ENCODE assay signal across 19 cellular contexts in genomic region chr17:48283390-48283789, GRCh38.
DNase-seq lines count a peak whose midpoint lies in the region; ATAC-seq, FAIRE-seq and TF ChIP-seq lines count a peak whose summit lies in the region.
"Had no signal": no experiment of that assay in that cellular context is flagged by ENCODE, and none has a peak within 500 bp of the region (broad histone marks: within the 10 kb centered on the region; RNA-seq: fewer than 3 reads in every experiment).

No MANE protein-coding gene starts in this region.

- no peaks in the 10 kb centered on the region for H3K9me3 Mint-ChIP-seq in natural killer cell
- H3K9me3 Mint-ChIP-seq in natural killer cell treated with Interleukin-12 subunit alpha and Interleukin-12 subunit beta and Interleukin-15 and Interleukin-18, amount 100 ng/mL, for 72 hours = no peaks in the 10 kb centered on the region
- H3K9me3 Mint-ChIP-seq: CD14-positive monocyte had no signal

- 0 out of 2 replicates have a peak overlapping the region, but pooled peaks have one; percentile 13 for H3K4me2 ChIP-seq in K562 (ENCODE audit: insufficient read depth, low read length)
- H3K4me2 ChIP-seq: A549 had no signal

- no peak for FAIRE-seq in K562 (lab: Jason Lieb, UNC)
- FAIRE-seq: A549, RCC 7860 had no signal

- no peak for TF ChIP-seq CTCF in natural killer cell (IDR thresholded peaks at IDR 0.05)
- peak in 2 of 3 experiments; percentile 16 to 17; a peak in 1 of 6 replicates for TF ChIP-seq CTCF in K562 (IDR thresholded peaks at IDR 0.05 in 2 of 3, conservative IDR thresholded peaks at IDR 0.05 in 1 of 3; ENCODE audit: insufficient read depth in 2 of 3, low read depth in 1 of 3, low read length in 3 of 3)

- no peaks in the 10 kb centered on the region for H3K27me3 ChIP-seq in K562 (ENCODE audit: control insufficient read depth in 2 of 2, insufficient read depth in 2 of 2, low read length in 2 of 2)

- H3K27ac Mint-ChIP-seq in natural killer cell = peak overlapping the region; percentile 32 to 60
- peak overlapping the region in 1 of 2 donors; percentile 60 for H3K27ac Mint-ChIP-seq in natural killer cell treated with Interleukin-12 subunit alpha and Interleukin-12 subunit beta and Interleukin-15 and Interleukin-18, amount 100 ng/mL, for 72 hours
- H3K27ac Mint-ChIP-seq: CD14-positive monocyte had no signal

- no peak overlapping the region for H3K4me3 Mint-ChIP-seq in natural killer cell
- no peak overlapping the region for H3K4me3 Mint-ChIP-seq in natural killer cell treated with Interleukin-12 subunit alpha and Interleukin-12 subunit beta and Interleukin-15 and Interleukin-18, amount 100 ng/mL, for 72 hours
- H3K4me3 Mint-ChIP-seq: CD14-positive monocyte had no signal

- no peak overlapping the region for H3K27ac ChIP-seq in K562 (ENCODE audit: extremely low read depth, low read depth, low read length)
- H3K27ac ChIP-seq: A549 had no signal

- ATAC-seq in natural killer cell (no peak), K562 (peak; percentile 59; the same call in 2 of the 3 replicates)
- ATAC-seq in natural killer cell treated with Interleukin-12 subunit alpha and Interleukin-12 subunit beta and Interleukin-15 and Interleukin-18, amount 100 ng/mL, for 72 hours = no peak
- no peak for ATAC-seq in activated CD4-positive, CD25-positive, alpha-beta regulatory T cell treated with anti-CD3 and anti-CD28 coated beads, Interleukin-2, amount 50 U/mL, for 24 hours
- ATAC-seq: A549, SK-N-SH treated with all-trans-retinoic acid at 6 μM for 48 hours had no signal

- H3K9me3 ChIP-seq in K562 (replicated peaks; ENCODE audit: control insufficient read depth, insufficient read depth, low read depth, low read length) = no peaks in the 10 kb centered on the region
- H3K9me3 ChIP-seq: A549 had no signal

- no peaks in the 10 kb centered on the region for H3K27me3 Mint-ChIP-seq in natural killer cell (ENCODE audit: low read depth in 2 of 2)
- no peaks in the 10 kb centered on the region for H3K27me3 Mint-ChIP-seq in natural killer cell treated with Interleukin-12 subunit alpha and Interleukin-12 subunit beta and Interleukin-15 and Interleukin-18, amount 100 ng/mL, for 72 hours

- no peak for TF ChIP-seq POLR2A in K562 (conservative IDR thresholded peaks at IDR 0.05)

- in situ Hi-C loops in K562 (cut with MboI) = no loop called here

- CTCF ChIA-PET in K562 (lab: Yijun Ruan, JAX; ENCODE audit: low intra/inter-chr PET ratio) = interaction anchor here (0.5 kb wide), 1 partner anchor 9 kb away, joined by 3 read pairs; no protein-coding TSS in a partner anchor

- H2AFZ ChIP-seq in K562 (ENCODE audit: low read depth, low read length) = peak overlapping the region; percentile 42; the same call in 1 of the 2 replicates

- POLR2A ChIA-PET in K562 (lab: Yijun Ruan, JAX) = no interaction called here

- no peaks in the 10 kb centered on the region for H4K20me1 ChIP-seq in K562 (replicated peaks; ENCODE audit: control insufficient read depth, insufficient read depth, low read length)

- H3K36me3 Mint-ChIP-seq in natural killer cell = no peaks in the 10 kb centered on the region
- H3K36me3 Mint-ChIP-seq in natural killer cell treated with Interleukin-12 subunit alpha and Interleukin-12 subunit beta and Interleukin-15 and Interleukin-18, amount 100 ng/mL, for 72 hours = no peaks in the 10 kb centered on the region
- H3K36me3 Mint-ChIP-seq: CD14-positive monocyte had no signal

- TF ChIP-seq EP300 in K562 (IDR thresholded peaks at IDR 0.05; ENCODE audit: low read length) = no peak

- 30% methylated on average over 2 of the region's 2 CpGs for WGBS in K562 (ENCODE audit: insufficient coverage, low coverage, missing lambda C conversion rate)

- H3K4me3 ChIP-seq in K562 = no peak overlapping the region
- H3K4me3 ChIP-seq: A549 had no signal

- intact Hi-C loops in natural killer cell (cut with micrococcal nuclease) (no loop called here), K562 (cut with micrococcal nuclease) (no loop called here)

- no peak for DNase-seq in natural killer cell
- DNase-seq in natural killer cell treated with Interleukin-12 subunit alpha and Interleukin-12 subunit beta and Interleukin-15 and Interleukin-18, amount 100 ng/mL, for 72 hours (ENCODE audit: low spot score) = no peak
- peak; percentile 86 for DNase-seq in NCI-H1092 treated with DMSO at 0.1 percent for 48 hours (lab: John Stamatoyannopoulos, UW)
- no peak for DNase-seq in K562 (ENCODE audit: extremely low read depth in 1 of 4, low spot score in 3 of 4)
- DNase-seq in SKM-1 treated with dmso at 0.1 percent for 144 hours (lab: John Stamatoyannopoulos, UW; ENCODE audit: unreplicated experiment) = no peak
- no peak for DNase-seq in AG20443 (ENCODE audit: low spot score)
- DNase-seq: DMS153, EL, H7, KG1, NCI-H1105, NCI-H1694 treated with DMSO at 0.1 percent for 48 hours, NCI-H446 treated with DMSO at 0.1 percent for 48 hours, SHP77 had no signal

- H3K36me3 ChIP-seq in K562 (ENCODE audit: control insufficient read depth, insufficient read depth, low read length) = no peaks in the 10 kb centered on the region

- peaks cover 30 to 43% of the 10 kb centered on the region in 2 donors for H3K4me1 Mint-ChIP-seq in natural killer cell
- H3K4me1 Mint-ChIP-seq in natural killer cell treated with Interleukin-12 subunit alpha and Interleukin-12 subunit beta and Interleukin-15 and Interleukin-18, amount 100 ng/mL, for 72 hours (ENCODE audit: low read depth in 2 of 2) = peaks cover 22 to 24% of the 10 kb centered on the region in 2 donors
- H3K4me1 Mint-ChIP-seq: CD14-positive monocyte had no signal

- H3K79me2 ChIP-seq in K562 (ENCODE audit: control insufficient read depth, insufficient read depth, low read length) = no peaks in the 10 kb centered on the region

- peaks cover 0 to 16% of the 10 kb centered on the region in 2 experiments; a peak in 2 of 5 replicates for H3K4me1 ChIP-seq in K562 (replicated peaks in 1 of 2; ENCODE audit: control insufficient read depth in 2 of 2, insufficient read depth in 2 of 2, low read length in 2 of 2)

- H3K9me1 ChIP-seq in K562 (ENCODE audit: control insufficient read depth, insufficient read depth, low read length) = no peaks in the 10 kb centered on the region

- peak overlapping the region in 1 of 2 experiments; percentile 30; a peak in 1 of 4 replicates for H3K9ac ChIP-seq in K562 (ENCODE audit: insufficient read depth in 1 of 2, low read depth in 2 of 2, low read length in 2 of 2)

- BruUV-seq in K562 (replicated peaks; lab: Mats Ljungman, UMichigan) = no TSS peak

- peak in 1 of 2 experiments; percentile 30; a peak in 2 of 4 replicates for TF ChIP-seq RAD21 in K562 (CRISPR knock-in tag; conservative IDR thresholded peaks at IDR 0.05 in 1 of 2, IDR thresholded peaks at IDR 0.05 in 1 of 2)

TF ChIP-seq in K562, 482 proteins besides CTCF, POLR2A, EP300 and RAD21:
- TF ChIP-seq, protein P1, sequence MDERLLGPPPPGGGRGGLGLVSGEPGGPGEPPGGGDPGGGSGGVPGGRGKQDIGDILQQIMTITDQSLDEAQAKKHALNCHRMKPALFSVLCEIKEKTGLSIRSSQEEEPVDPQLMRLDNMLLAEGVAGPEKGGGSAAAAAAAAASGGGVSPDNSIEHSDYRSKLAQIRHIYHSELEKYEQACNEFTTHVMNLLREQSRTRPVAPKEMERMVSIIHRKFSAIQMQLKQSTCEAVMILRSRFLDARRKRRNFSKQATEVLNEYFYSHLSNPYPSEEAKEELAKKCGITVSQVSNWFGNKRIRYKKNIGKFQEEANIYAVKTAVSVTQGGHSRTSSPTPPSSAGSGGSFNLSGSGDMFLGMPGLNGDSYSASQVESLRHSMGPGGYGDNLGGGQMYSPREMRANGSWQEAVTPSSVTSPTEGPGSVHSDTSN (CRISPR knock-in tag; IDR thresholded peaks at IDR 0.05; ENCODE audit: low read depth) = no peak
- TF ChIP-seq, protein P1 (tag; conservative IDR thresholded peaks at IDR 0.05; ENCODE audit: low read depth) = 0 out of 2 replicates have a peak, but pooled peaks have one; percentile 13
- TF ChIP-seq HMBOX1 (IDR thresholded peaks at IDR 0.05) (peak; percentile 39; the same call in 1 of the 2 replicates), SRSF3 (IDR thresholded peaks at IDR 0.05; ENCODE audit: insufficient read depth, low read length) (no peak), NCOA1 (IDR thresholded peaks at IDR 0.05; ENCODE audit: low read depth) (no peak), MEIS2 (IDR thresholded peaks at IDR 0.05; ENCODE audit: partially characterized antibody) (peak; percentile 57)
- TF ChIP-seq, protein P2, sequence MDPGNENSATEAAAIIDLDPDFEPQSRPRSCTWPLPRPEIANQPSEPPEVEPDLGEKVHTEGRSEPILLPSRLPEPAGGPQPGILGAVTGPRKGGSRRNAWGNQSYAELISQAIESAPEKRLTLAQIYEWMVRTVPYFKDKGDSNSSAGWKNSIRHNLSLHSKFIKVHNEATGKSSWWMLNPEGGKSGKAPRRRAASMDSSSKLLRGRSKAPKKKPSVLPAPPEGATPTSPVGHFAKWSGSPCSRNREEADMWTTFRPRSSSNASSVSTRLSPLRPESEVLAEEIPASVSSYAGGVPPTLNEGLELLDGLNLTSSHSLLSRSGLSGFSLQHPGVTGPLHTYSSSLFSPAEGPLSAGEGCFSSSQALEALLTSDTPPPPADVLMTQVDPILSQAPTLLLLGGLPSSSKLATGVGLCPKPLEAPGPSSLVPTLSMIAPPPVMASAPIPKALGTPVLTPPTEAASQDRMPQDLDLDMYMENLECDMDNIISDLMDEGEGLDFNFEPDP (CRISPR knock-in tag; IDR thresholded peaks at IDR 0.05) = no peak
